12 cellular contexts compared by ENCODE assay signal in the genomic region with DNA sequence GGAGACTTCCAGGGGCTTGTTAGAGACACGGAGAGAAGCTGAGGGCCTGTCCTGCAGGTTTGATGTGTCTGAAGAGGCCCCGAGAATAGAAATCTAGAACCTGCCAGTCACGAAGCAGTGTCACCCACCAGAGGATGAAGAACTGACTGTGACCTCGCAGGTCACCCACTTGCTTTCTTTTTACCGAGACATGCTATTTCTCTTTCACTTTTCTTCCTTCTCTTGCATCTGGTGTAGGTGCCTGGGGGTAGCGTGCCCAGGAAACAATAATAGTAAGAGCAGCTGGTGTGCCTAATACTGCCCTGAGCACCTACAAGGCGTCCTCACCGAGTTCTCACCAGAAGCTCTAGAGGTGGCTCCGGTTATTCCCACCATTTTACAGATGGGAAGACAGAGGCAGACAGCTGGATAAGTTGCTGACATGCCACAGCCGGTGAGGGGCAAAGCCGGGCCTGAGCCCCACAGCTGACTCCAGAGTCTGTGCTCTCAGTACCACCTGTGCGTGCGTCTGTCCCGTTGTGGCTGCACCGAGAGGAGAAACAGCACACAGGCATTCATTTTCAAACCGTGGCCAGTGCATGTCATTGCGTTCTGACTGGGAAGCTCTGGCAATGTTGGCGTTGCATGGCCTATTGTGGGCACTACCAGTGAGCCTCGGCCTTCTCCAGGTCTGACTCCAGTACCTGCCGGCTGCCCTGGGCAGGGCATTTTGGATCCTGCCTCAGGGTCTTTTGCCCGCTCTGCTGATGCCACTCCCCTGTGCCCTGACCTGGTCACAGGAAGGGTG. TPM values are rescaled to one million over a fixed set of nuclear protein-coding genes. Genes with fewer than 3 reads are reported as not detected.
DNase-seq lines count a peak whose midpoint lies in the region; ATAC-seq and TF ChIP-seq lines count a peak whose summit lies in the region.
"Had no signal": no experiment of that assay in that cellular context is flagged by ENCODE, and none has a peak within 500 bp of the region (broad histone marks: within the 10 kb centered on the region; RNA-seq: fewer than 3 reads in every experiment).

No MANE protein-coding gene starts in this region.

- peaks cover 26 to 43% of the 10 kb centered on the region in 2 donors for H3K4me1 ChIP-seq in esophagus (ENCODE audit: control insufficient read depth in 2 of 2, insufficient read depth in 2 of 2, low read length in 1 of 2)
- peaks cover 91 to 95% of the 10 kb centered on the region in 2 donors for H3K4me1 ChIP-seq in gastrocnemius medialis

- H3K4me3 ChIP-seq in esophagus (ENCODE audit: low read depth in 1 of 2, low read length in 2 of 2) (no peak overlapping the region), gastrocnemius medialis (peak overlapping the region in 1 of 4 donors; percentile 36), WERI-Rb-1 (ENCODE audit: low read depth, low read length) (no peak overlapping the region)

- H3K9me3 ChIP-seq in esophagus (ENCODE audit: control insufficient read depth in 2 of 2, insufficient read depth in 1 of 2, low read depth in 1 of 2, low read length in 1 of 2): no peaks in the 10 kb centered on the region
- no peaks in the 10 kb centered on the region for H3K9me3 ChIP-seq in gastrocnemius medialis
- H3K9me3 ChIP-seq in WERI-Rb-1 (ENCODE audit: severe bottlenecking): no peaks in the 10 kb centered on the region
- H3K9me3 ChIP-seq: BE2C had no signal

- H3K27me3 ChIP-seq in esophagus (ENCODE audit: control insufficient read depth in 1 of 2, insufficient read depth in 2 of 2, low read length in 2 of 2) (no peaks in the 10 kb centered on the region), gastrocnemius medialis (no peaks in the 10 kb centered on the region), WERI-Rb-1 (ENCODE audit: insufficient read depth, low read depth, severe bottlenecking) (no peaks in the 10 kb centered on the region)
- H3K27me3 ChIP-seq: BE2C had no signal

- intact Hi-C loops in gastrocnemius medialis (cut with DNase I; ENCODE audit: low total_unique reads): no loop called here

- H3K36me3 ChIP-seq in esophagus (ENCODE audit: control insufficient read depth in 2 of 2, insufficient read depth in 2 of 2, low read length in 1 of 2): no peaks in the 10 kb centered on the region
- H3K36me3 ChIP-seq in gastrocnemius medialis: no peaks in the 10 kb centered on the region
- no peaks in the 10 kb centered on the region for H3K36me3 ChIP-seq in WERI-Rb-1
- H3K36me3 ChIP-seq: BE2C had no signal

- in situ Hi-C loops in GM13976 (cut with MboI; ENCODE audit: low sequenced_read_pairs, unreplicated experiment): no loop called here
- in situ Hi-C loops in gastrocnemius medialis (cut with MboI; ENCODE audit: low sequenced_read_pairs in 4 of 4): loop anchor here in 3 of 4 donors (25.0 kb wide), 1 partner anchor 365 kb away; no protein-coding TSS in a partner anchor

- peak; percentile 51 for DNase-seq in GM13976 (ENCODE audit: low spot score)
- DNase-seq in gastrocnemius medialis: no peak
- no peak for DNase-seq in hepatic stellate cell (ENCODE audit: low spot score)
- DNase-seq in WERI-Rb-1: no peak
- no peak for DNase-seq in DMS 273 treated with DMSO at 0.1 percent for 48 hours (lab: John Stamatoyannopoulos, UW)
- DNase-seq: activated T-cell treated with anti-CD3 and anti-CD28 coated beads, Interleukin-2, amount 50 U/mL, for 4 hours; BE2C; erythroblast; NCI-H526 treated with DMSO at 0.1 percent for 48 hours had no signal

- H3K27ac ChIP-seq in esophagus (ENCODE audit: low read depth in 2 of 2, low read length in 1 of 2): peak overlapping the region; percentile 11 to 51
- H3K27ac ChIP-seq in gastrocnemius medialis: peak overlapping the region; percentile 54 to 93 (median 84)
- no peak overlapping the region for H3K27ac ChIP-seq in WERI-Rb-1

- ATAC-seq in HG03159 (IDR thresholded peaks at IDR 0.05; ENCODE audit: unreplicated experiment) (peak; percentile 46), gastrocnemius medialis (no peak), HG02970 (IDR thresholded peaks at IDR 0.05; ENCODE audit: low FRiP score, unreplicated experiment) (no peak)

- WGBS in esophagus, 2 donors: 58 to 64% methylated on average over 21 of the region's 21 CpGs

- no peak for TF ChIP-seq POLR2A in gastrocnemius medialis (IDR thresholded peaks at IDR 0.05)

- no peak for TF ChIP-seq CTCF in GM13976 (IDR thresholded peaks at IDR 0.05; ENCODE audit: borderline replicate concordance, control extremely low read depth, extremely low read depth, insufficient read depth, missing control alignments)
- no peak for TF ChIP-seq CTCF in gastrocnemius medialis (IDR thresholded peaks at IDR 0.05 in 4 of 5, conservative IDR thresholded peaks at IDR 0.05 in 1 of 5)
- no peak for TF ChIP-seq CTCF in WERI-Rb-1 (IDR thresholded peaks at IDR 0.05; ENCODE audit: low read depth, low read length)

RNA-seq across cellular contexts. Expression of a gene that starts 7.8 kb away (rescaled TPM):
- polyA plus RNA-seq in esophagus: 1 to 10 TPM; 2.6 to 3.2 TPM
- total RNA-seq in gastrocnemius medialis: 10 to 100 TPM; 11.5 to 31.6 (median 16.3) TPM
